In the genomic region with DNA sequence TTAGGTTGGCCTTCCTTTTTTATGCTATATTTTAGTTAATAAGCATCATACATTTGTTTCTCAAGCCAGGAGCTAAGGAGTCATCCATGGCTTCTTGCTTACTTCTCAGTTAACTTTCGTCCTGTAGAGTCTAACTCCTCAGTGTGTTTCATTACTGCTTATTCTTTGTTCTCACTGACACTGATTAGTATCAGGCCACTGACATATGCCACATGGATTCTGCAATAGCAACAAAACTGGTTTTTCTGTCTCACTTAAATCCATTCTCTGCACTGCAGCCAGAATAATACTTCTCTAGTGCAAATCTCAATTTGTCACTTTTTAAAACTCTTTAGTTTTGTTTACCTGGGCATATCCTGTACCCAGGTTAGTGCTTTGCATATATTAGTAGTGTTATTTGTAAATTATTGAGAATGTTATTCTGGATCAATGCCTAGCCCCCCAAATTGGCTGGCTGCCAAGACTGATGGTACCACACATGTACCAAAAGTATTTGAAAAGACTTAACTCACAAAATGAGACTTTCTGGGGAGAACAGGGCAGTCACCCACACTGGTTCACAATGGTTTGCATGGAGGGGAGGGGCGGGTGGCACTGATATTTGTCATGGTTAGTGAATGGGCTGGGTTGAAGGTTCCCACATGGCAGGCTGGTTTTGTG, we compare ENCODE assay signal across 26 cellular contexts.
DNase-seq lines count a peak whose midpoint lies in the region; ATAC-seq, FAIRE-seq and TF ChIP-seq lines count a peak whose summit lies in the region.
"Had no signal": no experiment of that assay in that cellular context is flagged by ENCODE, and none has a peak within 500 bp of the region (broad histone marks: within the 10 kb centered on the region; RNA-seq: fewer than 3 reads in every experiment).

No MANE protein-coding gene starts in this region.

- TF ChIP-seq POLR2A in GM12891 (IDR thresholded peaks at IDR 0.05; ENCODE audit: low read depth, low read length) (no peak), K562 (conservative IDR thresholded peaks at IDR 0.05) (no peak)

- TF ChIP-seq EP300 in SK-N-SH (IDR thresholded peaks at IDR 0.05; ENCODE audit: borderline replicate concordance in 1 of 2, low read depth in 1 of 2, low read length in 1 of 2) (no peak), K562 (IDR thresholded peaks at IDR 0.05; ENCODE audit: low read length) (no peak)

- no peaks in the 10 kb centered on the region for H3K9me2 ChIP-seq in SK-N-SH

- H3K4me3 ChIP-seq in SK-N-SH (ENCODE audit: low read depth in 2 of 2, low read length in 1 of 2) (no peak overlapping the region), K562 (no peak overlapping the region)
- H3K4me3 ChIP-seq: dorsolateral prefrontal cortex, MG63, upper lobe of right lung had no signal

- intact Hi-C loops in K562 (cut with micrococcal nuclease), result no loop called here

- no peak for TF ChIP-seq CTCF in SK-N-SH (IDR thresholded peaks at IDR 0.05)
- no peak for TF ChIP-seq CTCF in K562 (IDR thresholded peaks at IDR 0.05 in 2 of 3, conservative IDR thresholded peaks at IDR 0.05 in 1 of 3; ENCODE audit: insufficient read depth in 2 of 3, low read depth in 1 of 3, low read length in 3 of 3)

- no peaks in the 10 kb centered on the region for H4K20me1 ChIP-seq in SK-N-SH (ENCODE audit: insufficient read depth)
- no peaks in the 10 kb centered on the region for H4K20me1 ChIP-seq in K562 (replicated peaks; ENCODE audit: control insufficient read depth, insufficient read depth, low read length)

- ATAC-seq in SK-N-SH treated with all-trans-retinoic acid at 6 μM for 48 hours (no peak), K562 (no peak), GM18873 (IDR thresholded peaks at IDR 0.05; ENCODE audit: low FRiP score, unreplicated experiment) (no peak), HG02798 (IDR thresholded peaks at IDR 0.05; ENCODE audit: poor library complexity, unreplicated experiment) (no peak)
- no peak for ATAC-seq in natural killer cell treated with Interleukin-12 subunit alpha and Interleukin-12 subunit beta and Interleukin-15 and Interleukin-18, amount 100 ng/mL, for 72 hours
- ATAC-seq: naive thymus-derived CD8-positive, alpha-beta T cell had no signal

- no peaks in the 10 kb centered on the region for H3K27me3 ChIP-seq in SK-N-SH (ENCODE audit: insufficient read depth)
- H3K27me3 ChIP-seq in K562 (ENCODE audit: control insufficient read depth in 2 of 2, insufficient read depth in 2 of 2, low read length in 2 of 2), result no peaks in the 10 kb centered on the region
- H3K27me3 ChIP-seq: dorsolateral prefrontal cortex, MG63, upper lobe of right lung had no signal

- peaks cover 0 to 8% of the 10 kb centered on the region in 2 experiments for H3K36me3 ChIP-seq in SK-N-SH (replicated peaks in 1 of 2; ENCODE audit: control insufficient read depth in 1 of 2, insufficient read depth in 2 of 2, low read length in 1 of 2)
- H3K36me3 ChIP-seq in K562 (ENCODE audit: control insufficient read depth, insufficient read depth, low read length), result no peaks in the 10 kb centered on the region
- H3K36me3 ChIP-seq: MG63, upper lobe of right lung had no signal

- peak overlapping the region; percentile 20 to 39 for H3K27ac Mint-ChIP-seq in natural killer cell treated with Interleukin-12 subunit alpha and Interleukin-12 subunit beta and Interleukin-15 and Interleukin-18, amount 100 ng/mL, for 72 hours
- H3K27ac Mint-ChIP-seq: activated naive CD4-positive, alpha-beta T cell treated with anti-CD3 and anti-CD28 coated beads, Interleukin-2, amount 10 ng/mL, durations not matched to agents 7 days and 5 days had no signal

- H3K4me2 ChIP-seq in SK-N-SH, result no peak overlapping the region
- no peak overlapping the region for H3K4me2 ChIP-seq in K562 (ENCODE audit: insufficient read depth, low read length)

- in situ Hi-C loops in K562 (cut with MboI), result no loop called here

- H3K9me3 ChIP-seq in SK-N-SH (0 out of 2 replicates have a peak, but pooled peaks cover 6% of the 10 kb centered on the region), K562 (replicated peaks; ENCODE audit: control insufficient read depth, insufficient read depth, low read depth, low read length) (no peaks in the 10 kb centered on the region; the same call in 1 of the 2 replicates)

- H3K4me1 Mint-ChIP-seq in natural killer cell treated with Interleukin-12 subunit alpha and Interleukin-12 subunit beta and Interleukin-15 and Interleukin-18, amount 100 ng/mL, for 72 hours (ENCODE audit: low read depth in 2 of 2), result peaks cover 56 to 61% of the 10 kb centered on the region in 2 donors

- FAIRE-seq in GM12891 (lab: Jason Lieb, UNC) (peak; percentile 62), K562 (lab: Jason Lieb, UNC) (no peak)
- FAIRE-seq: endothelial cell of umbilical vein, G401.6, GM19239, keratinocyte, TTC549 had no signal

- H3K79me2 ChIP-seq in SK-N-SH (ENCODE audit: insufficient read depth) (peaks cover 52% of the 10 kb centered on the region), K562 (ENCODE audit: control insufficient read depth, insufficient read depth, low read length) (no peaks in the 10 kb centered on the region)

- H3K9me3 Mint-ChIP-seq in natural killer cell treated with Interleukin-12 subunit alpha and Interleukin-12 subunit beta and Interleukin-15 and Interleukin-18, amount 100 ng/mL, for 72 hours, result peaks cover 8% of the 10 kb centered on the region

- peak overlapping the region; percentile 13 for H3K4me3 Mint-ChIP-seq in natural killer cell treated with Interleukin-12 subunit alpha and Interleukin-12 subunit beta and Interleukin-15 and Interleukin-18, amount 100 ng/mL, for 72 hours
- H3K4me3 Mint-ChIP-seq: activated naive CD4-positive, alpha-beta T cell treated with anti-CD3 and anti-CD28 coated beads, Interleukin-2, amount 10 ng/mL, durations not matched to agents 7 days and 5 days had no signal

- H2AFZ ChIP-seq in SK-N-SH (ENCODE audit: low read depth) (no peak overlapping the region), K562 (ENCODE audit: low read depth, low read length) (no peak overlapping the region)

- H3K27me3 Mint-ChIP-seq in natural killer cell treated with Interleukin-12 subunit alpha and Interleukin-12 subunit beta and Interleukin-15 and Interleukin-18, amount 100 ng/mL, for 72 hours, result no peaks in the 10 kb centered on the region
- H3K27me3 Mint-ChIP-seq: activated naive CD4-positive, alpha-beta T cell treated with anti-CD3 and anti-CD28 coated beads, Interleukin-2, amount 10 ng/mL, durations not matched to agents 7 days and 5 days; naive thymus-derived CD8-positive, alpha-beta T cell had no signal

- no peaks in the 10 kb centered on the region for H3F3A ChIP-seq in SK-N-SH (replicated peaks; ENCODE audit: insufficient read depth)

- BruUV-seq in K562 (replicated peaks; lab: Mats Ljungman, UMichigan), result no TSS peak

- POLR2A ChIA-PET in SK-N-SH (lab: Yijun Ruan, JAX), result no interaction called here
- POLR2A ChIA-PET in K562 (lab: Yijun Ruan, JAX), result no interaction called here

- H3K4me1 ChIP-seq in SK-N-SH (ENCODE audit: control insufficient read depth in 1 of 2, insufficient read depth in 2 of 2, low read depth in 1 of 2, low read length in 1 of 2), result peaks cover 0 to 5% of the 10 kb centered on the region in 2 experiments; a peak in 2 of 4 replicates
- H3K4me1 ChIP-seq in K562 (replicated peaks in 1 of 2; ENCODE audit: control insufficient read depth in 2 of 2, insufficient read depth in 2 of 2, low read length in 2 of 2), result no peaks in the 10 kb centered on the region

- H3K9ac ChIP-seq in SK-N-SH (no peak overlapping the region), K562 (ENCODE audit: insufficient read depth in 1 of 2, low read depth in 2 of 2, low read length in 2 of 2) (no peak overlapping the region)

- no peaks in the 10 kb centered on the region for H3K9me1 ChIP-seq in K562 (ENCODE audit: control insufficient read depth, insufficient read depth, low read length)

- whole genome bisulfite sequencing in SK-N-SH (ENCODE audit: low lambda C conversion rate), result 84% methylated on average over 2 of the region's 2 CpGs
- 24% methylated on average over 2 of the region's 2 CpGs for WGBS in K562 (ENCODE audit: insufficient coverage, low coverage, missing lambda C conversion rate)

- H3K36me3 Mint-ChIP-seq in natural killer cell treated with Interleukin-12 subunit alpha and Interleukin-12 subunit beta and Interleukin-15 and Interleukin-18, amount 100 ng/mL, for 72 hours, result peaks cover 24% of the 10 kb centered on the region

- H3K27ac ChIP-seq in SK-N-SH (ENCODE audit: low read depth in 2 of 2, low read length in 1 of 2) (peak overlapping the region in 1 of 2 experiments; percentile 53; a peak in 2 of 4 replicates), K562 (ENCODE audit: extremely low read depth, low read depth, low read length) (no peak overlapping the region)
- H3K27ac ChIP-seq: upper lobe of right lung had no signal

- DNase-seq in SK-N-SH (peak; percentile 16), GM12891 (ENCODE audit: insufficient read length, low spot score) (no peak), K562 (ENCODE audit: extremely low read depth in 1 of 4, low spot score in 3 of 4) (peak in 1 of 4 experiments; percentile 9), NOMO-1 treated with dmso at 0.1 percent for 144 hours (lab: John Stamatoyannopoulos, UW; ENCODE audit: unreplicated experiment) (no peak)
- DNase-seq in natural killer cell treated with Interleukin-12 subunit alpha and Interleukin-12 subunit beta and Interleukin-15 and Interleukin-18, amount 100 ng/mL, for 72 hours (ENCODE audit: low spot score), result no peak
- DNase-seq: activated CD4-positive, alpha-beta T cell treated with anti-CD3 and anti-CD28 coated beads, Interleukin-2, amount 50 U/mL, for 4 hours; activated naive CD4-positive, alpha-beta T cell treated with anti-CD3 and anti-CD28 coated beads, Interleukin-2, amount 10 ng/mL, durations not matched to agents 7 days and 5 days; cerebellar nuclear complex; H7; MG63; midbrain; naive thymus-derived CD8-positive, alpha-beta T cell; NCI-H1417 treated with DMSO at 0.1 percent for 48 hours; SHP77; stimulated activated CD8-positive, alpha-beta memory T cell treated with anti-CD3 and anti-CD28 coated beads, Interleukin-4, amount 100 ng/mL, for 48 hours; T-helper 1 cell; upper lobe of right lung had no signal

- TF ChIP-seq RAD21 in SK-N-SH (IDR thresholded peaks at IDR 0.05; ENCODE audit: low read length) (no peak), K562 (CRISPR knock-in tag; conservative IDR thresholded peaks at IDR 0.05 in 1 of 2, IDR thresholded peaks at IDR 0.05 in 1 of 2) (no peak)

- CTCF ChIA-PET in SK-N-SH (lab: Yijun Ruan, JAX), result interaction anchor here (0.8 kb wide), 1 partner anchor 130 kb away, joined by 3 read pairs; no protein-coding TSS in a partner anchor
- CTCF ChIA-PET in K562 (lab: Yijun Ruan, JAX; ENCODE audit: low intra/inter-chr PET ratio), result no interaction called here

TF ChIP-seq in SK-N-SH, 30 proteins besides CTCF, POLR2A, EP300 and RAD21 (continues in another document):
- peak; percentile 29; the same call in 1 of the 2 replicates for TF ChIP-seq NFIC (IDR thresholded peaks at IDR 0.05; ENCODE audit: borderline replicate concordance)

TF ChIP-seq in SK-N-SH treated with all-trans-retinoic acid at 6 μM for 48 hours, 23 proteins besides CTCF, POLR2A, EP300 and RAD21 (continues in another document):
- TF ChIP-seq OSR1 (CRISPR knock-in tag; IDR thresholded peaks at IDR 0.05), result no peak

TF ChIP-seq in GM12891, 5 proteins besides CTCF, POLR2A, EP300 and RAD21 (continues in another document):
- no peak for TF ChIP-seq SPI1 (IDR thresholded peaks at IDR 0.05; ENCODE audit: low read depth, low read length)

TF ChIP-seq in K562, 482 proteins besides CTCF, POLR2A, EP300 and RAD21 (continues in another document):
- no peak for TF ChIP-seq CREM (IDR thresholded peaks at IDR 0.05; ENCODE audit: low read depth)
- TF ChIP-seq TEAD1 (CRISPR knock-in tag; IDR thresholded peaks at IDR 0.05), result no peak
- no peak for TF ChIP-seq CBFB (CRISPR knock-in tag; IDR thresholded peaks at IDR 0.05)
